30 cellular contexts compared by ENCODE assay signal in genomic region chr21:43283136-43283924, GRCh38.
DNase-seq lines count a peak whose midpoint lies in the region; ATAC-seq and TF ChIP-seq lines count a peak whose summit lies in the region.
"Had no signal": no experiment of that assay in that cellular context is flagged by ENCODE, and none has a peak within 500 bp of the region (broad histone marks: within the 10 kb centered on the region; RNA-seq: fewer than 3 reads in every experiment).

No MANE protein-coding gene starts in this region.

- in situ Hi-C loops in IMR-90 (cut with MboI; ENCODE audit: low sequenced_read_pairs), result no loop called here

- H3K9me3 ChIP-seq in IMR-90 (ENCODE audit: control insufficient read depth, insufficient read depth, low read length), result no peaks in the 10 kb centered on the region
- H3K9me3 ChIP-seq in osteoblast (ENCODE audit: low read depth, low read length), result no peaks in the 10 kb centered on the region
- H3K9me3 ChIP-seq: BLaER1 treated with 17β-estradiol and CSF1 and Interleukin-3, amounts not matched to agents 10 nM and 100 nM; esophagus muscularis mucosa; pancreas; SK-N-SH; stomach; thyroid gland; vagina had no signal

- WGBS in IMR-90 (ENCODE audit: extremely low coverage in 2 of 2, insufficient read length in 1 of 2), 2 experiments, result 87% methylated on average over 5 of the region's 5 CpGs; no CpG with 5 or more reads in 1 of the 2 experiments

- no peak overlapping the region for H3K23ac ChIP-seq in IMR-90 (ENCODE audit: low read depth, low read length)

- H3K9me3 Mint-ChIP-seq in CD14-positive monocyte, result no peaks in the 10 kb centered on the region
- H3K9me3 Mint-ChIP-seq in chondrocyte (ENCODE audit: low read depth), result no peaks in the 10 kb centered on the region
- H3K9me3 Mint-ChIP-seq in MCF 10A (ENCODE audit: unreplicated experiment), result no peaks in the 10 kb centered on the region
- H3K9me3 Mint-ChIP-seq: activated naive CD8-positive, alpha-beta T cell treated with anti-CD3 and anti-CD28 coated beads, Interleukin-2, amount 50 U/mL, for 24 hours; nephron progenitor cell; T-helper 1 cell treated with Interleukin-12 subunit alpha and Interleukin-12 subunit beta and Interleukin-4 antibody, amounts not matched to agents 30 μg/mL and 1 μg/mL, for 36 hours had no signal

- H3K9ac ChIP-seq in IMR-90 (ENCODE audit: low read depth, low read length), result no peak overlapping the region
- H3K9ac ChIP-seq: BLaER1 treated with 17β-estradiol and CSF1 and Interleukin-3, amounts not matched to agents 10 nM and 100 nM; SK-N-SH had no signal

- intact Hi-C loops in CD14-positive monocyte (cut with micrococcal nuclease) (no loop called here), IMR-90 (cut with micrococcal nuclease) (no loop called here), MCF 10A (cut with micrococcal nuclease) (no loop called here)

- no peak for TF ChIP-seq POLR2A in IMR-90 (IDR thresholded peaks at IDR 0.05; ENCODE audit: low read depth, low read length)

- no peak overlapping the region for H3K27ac ChIP-seq in IMR-90 (ENCODE audit: insufficient read depth, low read length)
- H3K27ac ChIP-seq in osteoblast (ENCODE audit: low read depth, low read length), result no peak overlapping the region
- H3K27ac ChIP-seq: BLaER1 treated with 17β-estradiol and CSF1 and Interleukin-3, amounts not matched to agents 10 nM and 100 nM; dorsolateral prefrontal cortex; esophagus muscularis mucosa; foreskin keratinocyte; pancreas; RWPE1; stomach; thyroid gland; vagina had no signal

- H3K27me3 ChIP-seq in IMR-90 (ENCODE audit: control insufficient read depth, insufficient read depth, low read length), result peaks cover 11% of the 10 kb centered on the region
- peaks cover 7% of the 10 kb centered on the region for H3K27me3 ChIP-seq in osteoblast (ENCODE audit: insufficient read depth, low read length)
- H3K27me3 ChIP-seq: BLaER1 treated with 17β-estradiol and CSF1 and Interleukin-3, amounts not matched to agents 10 nM and 100 nM; dorsolateral prefrontal cortex; pancreas; thyroid gland; vagina had no signal

- CTCF ChIA-PET in IMR-90 (lab: Yijun Ruan, JAX) (no interaction called here), MCF 10A (lab: Yijun Ruan, JAX) (no interaction called here)

- peak overlapping the region; percentile 42 for H2AK9ac ChIP-seq in IMR-90 (replicated peaks; ENCODE audit: low read depth, low read length, poor library complexity)

- TF ChIP-seq CTCF in CD14-positive monocyte (IDR thresholded peaks at IDR 0.05), result peak; percentile 10
- no peak for TF ChIP-seq CTCF in IMR-90 (conservative IDR thresholded peaks at IDR 0.05; ENCODE audit: low read depth, low read length)
- TF ChIP-seq CTCF in chondrocyte (IDR thresholded peaks at IDR 0.05), result no peak
- no peak for TF ChIP-seq CTCF in osteoblast (IDR thresholded peaks at IDR 0.05; ENCODE audit: extremely low read depth, low read depth, low read length)
- TF ChIP-seq CTCF in MCF 10A (IDR thresholded peaks at IDR 0.05; ENCODE audit: unreplicated experiment), result no peak

- ATAC-seq in IMR-90 (ENCODE audit: low read depth) (no peak), GM18873 (IDR thresholded peaks at IDR 0.05; ENCODE audit: low FRiP score, unreplicated experiment) (no peak)
- ATAC-seq: activated CD4-positive, CD25-positive, alpha-beta regulatory T cell treated with anti-CD3 and anti-CD28 coated beads, Interleukin-2, amount 50 U/mL, for 24 hours; activated naive CD8-positive, alpha-beta T cell treated with anti-CD3 and anti-CD28 coated beads, Interleukin-2, amount 50 U/mL, for 24 hours; foreskin keratinocyte; pancreas had no signal

- H3K27ac Mint-ChIP-seq in CD14-positive monocyte (no peak overlapping the region), chondrocyte (ENCODE audit: unreplicated experiment) (no peak overlapping the region), MCF 10A (ENCODE audit: low read depth, unreplicated experiment) (no peak overlapping the region)
- H3K27ac Mint-ChIP-seq: activated naive CD8-positive, alpha-beta T cell treated with anti-CD3 and anti-CD28 coated beads, Interleukin-2, amount 50 U/mL, for 24 hours; nephron progenitor cell; T-helper 1 cell treated with Interleukin-12 subunit alpha and Interleukin-12 subunit beta and Interleukin-4 antibody, amounts not matched to agents 30 μg/mL and 1 μg/mL, for 36 hours had no signal

- H3K18ac ChIP-seq in IMR-90 (ENCODE audit: low read depth, low read length), result no peak overlapping the region

- H2AFZ ChIP-seq in IMR-90 (replicated peaks; ENCODE audit: low read length, poor library complexity) (no peak overlapping the region), osteoblast (ENCODE audit: low read length) (no peak overlapping the region)

- no peak overlapping the region for H2BK120ac ChIP-seq in IMR-90 (ENCODE audit: low read depth, low read length)

- no peak overlapping the region for H3K56ac ChIP-seq in IMR-90 (ENCODE audit: extremely low read depth, insufficient read depth, low read length)

- no peak overlapping the region for H3K4ac ChIP-seq in IMR-90 (ENCODE audit: low read depth, low read length)

- POLR2A ChIA-PET in IMR-90 (lab: Charles Lee; ENCODE audit: unreplicated experiment), result no interaction called here
- POLR2A ChIA-PET in MCF 10A (lab: Yijun Ruan, JAX), result interaction anchor here (0.7 kb wide), 1 partner anchor 11 kb away, joined by 3 read pairs; no protein-coding TSS in a partner anchor

- H3K4me1 ChIP-seq in IMR-90 (ENCODE audit: control insufficient read depth, insufficient read depth, low read length) (no peaks in the 10 kb centered on the region; the same call in 1 of the 2 replicates), osteoblast (ENCODE audit: insufficient read depth, low read length) (no peaks in the 10 kb centered on the region)
- H3K4me1 ChIP-seq: foreskin keratinocyte had no signal

- H3K9me1 ChIP-seq in IMR-90 (ENCODE audit: insufficient read depth, low read length), result no peaks in the 10 kb centered on the region

- no peak overlapping the region for H2BK15ac ChIP-seq in IMR-90 (ENCODE audit: low read depth, low read length)

- no peak overlapping the region for H4K91ac ChIP-seq in IMR-90 (ENCODE audit: insufficient read depth, low read depth, low read length)

- H3K4me3 Mint-ChIP-seq in CD14-positive monocyte (no peak overlapping the region), chondrocyte (ENCODE audit: unreplicated experiment) (no peak overlapping the region), MCF 10A (ENCODE audit: unreplicated experiment) (no peak overlapping the region)
- H3K4me3 Mint-ChIP-seq: activated naive CD8-positive, alpha-beta T cell treated with anti-CD3 and anti-CD28 coated beads, Interleukin-2, amount 50 U/mL, for 24 hours; nephron progenitor cell; T-helper 1 cell treated with Interleukin-12 subunit alpha and Interleukin-12 subunit beta and Interleukin-4 antibody, amounts not matched to agents 30 μg/mL and 1 μg/mL, for 36 hours had no signal

- TF ChIP-seq RAD21 in IMR-90 (IDR thresholded peaks at IDR 0.05; ENCODE audit: low read length), result no peak

- H2BK5ac ChIP-seq in IMR-90 (ENCODE audit: low read depth, low read length, poor library complexity, severe bottlenecking), result no peak overlapping the region

- no peak overlapping the region for H2AK5ac ChIP-seq in IMR-90 (ENCODE audit: low read depth, low read length)

- no peaks in the 10 kb centered on the region for H3K4me1 Mint-ChIP-seq in CD14-positive monocyte
- H3K4me1 Mint-ChIP-seq in chondrocyte (ENCODE audit: low read depth), result peaks cover 12% of the 10 kb centered on the region
- peaks cover 3% of the 10 kb centered on the region for H3K4me1 Mint-ChIP-seq in MCF 10A (ENCODE audit: insufficient read depth, unreplicated experiment)

- H4K20me1 ChIP-seq in IMR-90 (ENCODE audit: insufficient read depth, low read length) (no peaks in the 10 kb centered on the region; the same call in 1 of the 2 replicates), osteoblast (ENCODE audit: insufficient read depth, low read length) (no peaks in the 10 kb centered on the region)

- no TSS peak for BruUV-seq in IMR-90 (replicated peaks; lab: Mats Ljungman, UMichigan)
- no TSS peak for BruUV-seq in MCF 10A (replicated peaks; lab: Mats Ljungman, UMichigan)

- H2BK20ac ChIP-seq in IMR-90 (ENCODE audit: low read depth, low read length), result no peak overlapping the region

- DNase-seq in CD14-positive monocyte (ENCODE audit: low spot score) (no peak), IMR-90 (no peak), chondrocyte (ENCODE audit: low spot score) (peak; percentile 25), osteoblast (ENCODE audit: insufficient read length, low spot score, missing footprints) (peak; percentile 22), nucleus accumbens (lab: John Stamatoyannopoulos, UW) (no peak), MCF 10A (ENCODE audit: unreplicated experiment) (no peak)
- DNase-seq: activated CD4-positive, alpha-beta T cell treated with anti-CD3 and anti-CD28 coated beads, Interleukin-2, amount 50 U/mL, for 48 hours; activated naive CD4-positive, alpha-beta T cell; activated naive CD8-positive, alpha-beta T cell treated with anti-CD3 and anti-CD28 coated beads, Interleukin-2, amount 50 U/mL, for 24 hours; DMS153; foreskin keratinocyte; HCEC 1CT; NCI-H2107; NCI-H446 treated with DMSO at 0.1 percent for 48 hours; NCI-H774; nephron progenitor cell; SK-N-SH; stimulated activated CD4-positive, alpha-beta T cell treated with anti-CD3 and anti-CD28 coated beads, Interleukin-12 subunit alpha, Interleukin-12 subunit beta, amount 100 ng/mL, for 4 hours; stimulated activated CD4-positive, alpha-beta T cell treated with anti-CD3 and anti-CD28 coated beads, Interleukin-2, amount 100 ng/mL, for 48 hours; stomach; thyroid gland had no signal

- no peaks in the 10 kb centered on the region for H3K79me2 ChIP-seq in osteoblast (ENCODE audit: insufficient read depth, low read length)

- H4K5ac ChIP-seq in IMR-90 (ENCODE audit: low read depth, low read length), result no peak overlapping the region

- H3K36me3 Mint-ChIP-seq in CD14-positive monocyte (no peaks in the 10 kb centered on the region), chondrocyte (ENCODE audit: low read depth) (no peaks in the 10 kb centered on the region), MCF 10A (ENCODE audit: insufficient read depth, unreplicated experiment) (no peaks in the 10 kb centered on the region)

- dilution Hi-C loops in IMR-90 (cut with HindIII; ENCODE audit: low sequenced_read_pairs, unreplicated experiment), result no loop called here

- H3K27me3 Mint-ChIP-seq in CD14-positive monocyte (ENCODE audit: low read depth in 3 of 3) (peaks cover 4 to 11% (median 8%) of the 10 kb centered on the region in 3 donors), chondrocyte (ENCODE audit: low read depth) (peaks cover 7% of the 10 kb centered on the region), MCF 10A (ENCODE audit: insufficient read depth, unreplicated experiment) (no peaks in the 10 kb centered on the region)

- H3K4me2 ChIP-seq in IMR-90 (ENCODE audit: low read depth, low read length), result no peak overlapping the region
- no peak overlapping the region for H3K4me2 ChIP-seq in osteoblast (ENCODE audit: insufficient read depth, low read length)
- H3K4me2 ChIP-seq: BLaER1 treated with 17β-estradiol and CSF1 and Interleukin-3, amounts not matched to agents 10 nM and 100 nM; SK-N-SH had no signal

- H3K14ac ChIP-seq in IMR-90 (replicated peaks; ENCODE audit: low read depth, low read length), result no peak overlapping the region

- H4K8ac ChIP-seq in IMR-90 (ENCODE audit: low read depth in 2 of 2, low read length in 2 of 2), result no peak overlapping the region

- H3K4me3 ChIP-seq in IMR-90 (ENCODE audit: insufficient read depth, low read depth, low read length) (no peak overlapping the region), osteoblast (ENCODE audit: insufficient read depth, low read length) (no peak overlapping the region)
- H3K4me3 ChIP-seq: BLaER1 treated with 17β-estradiol and CSF1 and Interleukin-3, amounts not matched to agents 10 nM and 100 nM; dorsolateral prefrontal cortex; esophagus muscularis mucosa; pancreas; stomach; thyroid gland; vagina had no signal

- H3K36me3 ChIP-seq in IMR-90 (ENCODE audit: control insufficient read depth, insufficient read depth, low read length) (no peaks in the 10 kb centered on the region), osteoblast (ENCODE audit: insufficient read depth, low read length) (no peaks in the 10 kb centered on the region)
- H3K36me3 ChIP-seq: BLaER1 treated with 17β-estradiol and CSF1 and Interleukin-3, amounts not matched to agents 10 nM and 100 nM; esophagus muscularis mucosa; pancreas; stomach; thyroid gland; vagina had no signal

- H3K79me1 ChIP-seq in IMR-90 (ENCODE audit: low read depth in 1 of 2, low read length in 2 of 2), result no peaks in the 10 kb centered on the region

Comparison
In these comparisons a context has a peak if more than half of its experiments do, and no peak if none do; other contexts are left out.
1. DNase-seq: peak in chondrocyte (single experiment) and osteoblast (single experiment); none in CD14-positive monocyte (single experiment), IMR-90 (single experiment), nucleus accumbens (0 of 56) and MCF 10A (single experiment).